1 cellular context compared by ENCODE assay signal in the genomic region with DNA sequence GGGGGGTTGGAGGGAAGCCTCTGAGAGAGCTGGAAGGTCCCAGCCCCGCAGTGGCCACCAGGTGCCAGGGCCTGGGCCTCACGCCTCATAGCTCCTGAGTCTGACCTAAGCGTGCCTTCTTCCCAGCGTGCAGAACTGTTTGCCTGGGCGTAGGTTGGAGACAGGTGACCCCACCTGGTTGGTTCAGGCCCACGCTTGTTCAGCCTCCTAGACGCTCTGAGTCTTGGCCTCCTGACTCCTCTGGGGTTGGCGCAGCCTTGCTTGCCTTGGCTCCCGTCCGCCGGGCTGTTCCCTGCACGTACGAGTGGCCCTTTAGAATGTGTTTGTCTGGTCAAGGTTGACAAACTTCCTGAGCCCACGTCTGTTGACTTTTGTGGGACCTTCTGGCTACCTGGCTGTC.
TF ChIP-seq lines count a peak whose summit lies in the region.

No MANE protein-coding gene starts in this region.

TF ChIP-seq in IMR-90, 13 proteins besides CTCF, POLR2A, EP300 and RAD21 (continued from another document):
- TF ChIP-seq, protein P1, sequence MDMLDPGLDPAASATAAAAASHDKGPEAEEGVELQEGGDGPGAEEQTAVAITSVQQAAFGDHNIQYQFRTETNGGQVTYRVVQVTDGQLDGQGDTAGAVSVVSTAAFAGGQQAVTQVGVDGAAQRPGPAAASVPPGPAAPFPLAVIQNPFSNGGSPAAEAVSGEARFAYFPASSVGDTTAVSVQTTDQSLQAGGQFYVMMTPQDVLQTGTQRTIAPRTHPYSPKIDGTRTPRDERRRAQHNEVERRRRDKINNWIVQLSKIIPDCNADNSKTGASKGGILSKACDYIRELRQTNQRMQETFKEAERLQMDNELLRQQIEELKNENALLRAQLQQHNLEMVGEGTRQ (IDR thresholded peaks at IDR 0.05; ENCODE audit: low read depth, low read length), result no peak
- TF ChIP-seq MAFK (IDR thresholded peaks at IDR 0.05; ENCODE audit: low read depth, low read length) (no peak), CHD1 (IDR thresholded peaks at IDR 0.05; ENCODE audit: low read depth, low read length) (no peak), MXI1 (IDR thresholded peaks at IDR 0.05; ENCODE audit: borderline replicate concordance, low read depth, low read length) (no peak)
TF ChIP-seq in IMR-90: peak in this region for 0.
